ENCODE assay signal across 16 cellular contexts in genomic region chr14:69553221-69553620, GRCh38.
DNase-seq lines count a peak whose midpoint lies in the region; ATAC-seq and TF ChIP-seq lines count a peak whose summit lies in the region.
"Had no signal": no experiment of that assay in that cellular context is flagged by ENCODE, and none has a peak within 500 bp of the region (broad histone marks: within the 10 kb centered on the region; RNA-seq: fewer than 3 reads in every experiment).

No MANE protein-coding gene starts in this region.

- H3K36me3 Mint-ChIP-seq in stimulated activated naive B cell treated with anti-CD40 and anti-IgM and Interleukin-4, amounts not matched to agents 10 μg/mL and 1 μg/mL and 100 μg/mL, for 72 hours, result no peaks in the 10 kb centered on the region

- no peaks in the 10 kb centered on the region for H3K9me3 Mint-ChIP-seq in stimulated activated naive B cell treated with anti-CD40 and anti-IgM and Interleukin-4, amounts not matched to agents 10 μg/mL and 1 μg/mL and 100 μg/mL, for 72 hours
- H3K9me3 Mint-ChIP-seq: activated naive CD8-positive, alpha-beta T cell treated with anti-CD3 and anti-CD28 coated beads, Interleukin-2, amount 50 U/mL, for 24 hours; stimulated activated naive CD8-positive, alpha-beta T cell treated with anti-CD3 and anti-CD28 coated beads, Interleukin-15, Interleukin-2, amounts not matched to agents 100 ng/mL and 50 ng/mL, for 24 hours had no signal

- H3K27ac Mint-ChIP-seq in stimulated activated naive B cell treated with anti-CD40 and anti-IgM and Interleukin-4, amounts not matched to agents 10 μg/mL and 1 μg/mL and 100 μg/mL, for 72 hours, result no peak overlapping the region
- H3K27ac Mint-ChIP-seq: activated naive CD8-positive, alpha-beta T cell treated with anti-CD3 and anti-CD28 coated beads, Interleukin-2, amount 50 U/mL, for 24 hours; stimulated activated naive CD8-positive, alpha-beta T cell treated with anti-CD3 and anti-CD28 coated beads, Interleukin-15, Interleukin-2, amounts not matched to agents 100 ng/mL and 50 ng/mL, for 24 hours had no signal

- H3K4me3 ChIP-seq in AG09309 (ENCODE audit: control insufficient read depth, low read depth, low read length), result no peak overlapping the region
- H3K4me3 ChIP-seq: dorsolateral prefrontal cortex, gastroesophageal sphincter had no signal

- DNase-seq in AG09309 (ENCODE audit: low read depth) (peak; percentile 52), HCEC 1CT (peak; percentile 67), astrocyte of the hippocampus (ENCODE audit: low read depth, low spot score) (peak; percentile 29), iris pigment epithelial cell (ENCODE audit: low read depth) (peak; percentile 92), NCI-H748 treated with DMSO at 0.1 percent for 48 hours (lab: John Stamatoyannopoulos, UW) (no peak), nucleus accumbens (lab: John Stamatoyannopoulos, UW) (no peak), NCI-H1092 (lab: John Stamatoyannopoulos, UW) (no peak)
- no peak for DNase-seq in stimulated activated naive B cell treated with anti-CD40 and anti-IgM and Interleukin-4, amounts not matched to agents 10 μg/mL and 1 μg/mL and 100 μg/mL, for 72 hours
- DNase-seq: activated naive CD8-positive, alpha-beta T cell treated with anti-CD3 and anti-CD28 coated beads, Interleukin-2, amount 50 U/mL, for 24 hours; BE2C; DMS79; dorsolateral prefrontal cortex; NCI-H2081 treated with DMSO at 0.1 percent for 48 hours; occipital lobe had no signal

- H3K4me1 Mint-ChIP-seq in stimulated activated naive B cell treated with anti-CD40 and anti-IgM and Interleukin-4, amounts not matched to agents 10 μg/mL and 1 μg/mL and 100 μg/mL, for 72 hours, result peaks cover 0 to under 1% of the 10 kb centered on the region in 2 donors
- H3K4me1 Mint-ChIP-seq: activated naive CD8-positive, alpha-beta T cell treated with anti-CD3 and anti-CD28 coated beads, Interleukin-2, amount 50 U/mL, for 24 hours had no signal

- H3K27me3 Mint-ChIP-seq in stimulated activated naive B cell treated with anti-CD40 and anti-IgM and Interleukin-4, amounts not matched to agents 10 μg/mL and 1 μg/mL and 100 μg/mL, for 72 hours, result peaks cover 37 to 41% of the 10 kb centered on the region in 2 donors

- TF ChIP-seq CTCF in AG09309 (IDR thresholded peaks at IDR 0.05; ENCODE audit: control insufficient read depth, insufficient read depth, low read depth, low read length, missing control alignments), result no peak

- ATAC-seq in stimulated activated naive B cell treated with anti-CD40 and anti-IgM and Interleukin-4, amounts not matched to agents 10 μg/mL and 1 μg/mL and 100 μg/mL, for 72 hours (replicated peaks), result no peak
- ATAC-seq: activated naive CD8-positive, alpha-beta T cell treated with anti-CD3 and anti-CD28 coated beads, Interleukin-2, amount 50 U/mL, for 24 hours; gastroesophageal sphincter had no signal

- no peak overlapping the region for H3K4me3 Mint-ChIP-seq in stimulated activated naive B cell treated with anti-CD40 and anti-IgM and Interleukin-4, amounts not matched to agents 10 μg/mL and 1 μg/mL and 100 μg/mL, for 72 hours
- H3K4me3 Mint-ChIP-seq: activated naive CD8-positive, alpha-beta T cell treated with anti-CD3 and anti-CD28 coated beads, Interleukin-2, amount 50 U/mL, for 24 hours; stimulated activated naive CD8-positive, alpha-beta T cell treated with anti-CD3 and anti-CD28 coated beads, Interleukin-15, Interleukin-2, amounts not matched to agents 100 ng/mL and 50 ng/mL, for 24 hours had no signal

Comparison
In these comparisons a context has a peak if more than half of its experiments do, and no peak if none do; other contexts are left out.
1. DNase-seq: peak in AG09309 (single experiment), HCEC 1CT (single experiment), astrocyte of the hippocampus (single experiment) and iris pigment epithelial cell (single experiment); none in NCI-H748 treated with DMSO at 0.1 percent for 48 hours (single experiment), stimulated activated naive B cell treated with anti-CD40 and anti-IgM and Interleukin-4, amounts not matched to agents 10 μg/mL and 1 μg/mL and 100 μg/mL, for 72 hours (single experiment), nucleus accumbens (0 of 56) and NCI-H1092 (single experiment).